ENCODE assay signal across 15 cellular contexts in genomic region chr10:110275140-110275729, GRCh38. TPM values are rescaled to one million over a fixed set of nuclear protein-coding genes. Genes with fewer than 3 reads are reported as not detected.
DNase-seq lines count a peak whose midpoint lies in the region; ATAC-seq, FAIRE-seq and TF ChIP-seq lines count a peak whose summit lies in the region.
"Had no signal": no experiment of that assay in that cellular context is flagged by ENCODE, and none has a peak within 500 bp of the region (broad histone marks: within the 10 kb centered on the region; RNA-seq: fewer than 3 reads in every experiment).

No MANE protein-coding gene starts in this region.

- no peak for ATAC-seq in GM12878
- ATAC-seq in naive thymus-derived CD4-positive, alpha-beta T cell: peak; percentile 35

- peaks cover 24 to 70% (median 44%) of the 10 kb centered on the region in 7 donors for H3K4me1 Mint-ChIP-seq in naive thymus-derived CD4-positive, alpha-beta T cell

- in situ Hi-C loops in GM12878 (cut with MboI): no loop called here

- DNase-seq in D341Med (ENCODE audit: low spot score) (peak; percentile 29), NCI-H2171 (lab: John Stamatoyannopoulos, UW) (peak; percentile 61), GM12878 (ENCODE audit: low read depth, low spot score) (no peak), SKM-1 (lab: John Stamatoyannopoulos, UW; ENCODE audit: unreplicated experiment) (no peak), HEK293T (ENCODE audit: extremely low spot score) (no peak), foreskin melanocyte (no peak), RPMI8226 (no peak)
- no peak for DNase-seq in naive thymus-derived CD4-positive, alpha-beta T cell
- DNase-seq: activated CD4-positive, alpha-beta memory T cell treated with anti-CD3 and anti-CD28 coated beads, Interleukin-2, amount 10 ng/mL, durations not matched to agents 7 days and 5 days; AML-193; NCI-H2029 treated with DMSO at 0.1 percent for 48 hours; small intestine had no signal

- no peak for TF ChIP-seq CTCF in GM12878 (IDR thresholded peaks at IDR 0.05 in 2 of 3, conservative IDR thresholded peaks at IDR 0.05 in 1 of 3; ENCODE audit: control insufficient read depth in 2 of 3, extremely low read depth in 1 of 3, insufficient read depth in 1 of 3, low read depth in 3 of 3, low read length in 3 of 3)

- H4K20me1 ChIP-seq in GM12878 (ENCODE audit: control insufficient read depth, insufficient read depth): no peaks in the 10 kb centered on the region

- CTCF ChIA-PET in GM12878 (lab: Yijun Ruan, JAX): interaction anchor here (0.7 to 2.0 kb wide), 7 partner anchors 9 to 275 kb away, joined by 3 to 22 read pairs (median 4); no protein-coding TSS in a partner anchor
- CTCF ChIA-PET in naive thymus-derived CD4-positive, alpha-beta T cell (lab: Charles Lee): interaction anchor here (1.8 kb wide), 1 partner anchor 137 kb away, joined by 7 read pairs; no protein-coding TSS in a partner anchor
- CTCF ChIA-PET in HEK293T (lab: Yijun Ruan, JAX): no interaction called here

- H3K27ac ChIP-seq in GM12878 (ENCODE audit: control insufficient read depth, insufficient read depth): no peak overlapping the region
- no peak overlapping the region for H3K27ac ChIP-seq in naive thymus-derived CD4-positive, alpha-beta T cell (ENCODE audit: low read depth, low read length)
- H3K27ac ChIP-seq: neutrophil had no signal

- no peak overlapping the region for H3K4me2 ChIP-seq in GM12878 (ENCODE audit: control insufficient read depth, insufficient read depth)

- no peaks in the 10 kb centered on the region for H3K36me3 ChIP-seq in GM12878 (ENCODE audit: control insufficient read depth in 2 of 2, insufficient read depth in 2 of 2, low read length in 1 of 2)
- peaks cover 0 to 4% (median 0%) of the 10 kb centered on the region in 3 experiments for H3K36me3 ChIP-seq in naive thymus-derived CD4-positive, alpha-beta T cell (ENCODE audit: control insufficient read depth in 2 of 3, insufficient read depth in 3 of 3, low read length in 3 of 3)

- no peak for TF ChIP-seq RAD21 in GM12878 (IDR thresholded peaks at IDR 0.05; ENCODE audit: insufficient read depth, low read depth, low read length)

- no peak for TF ChIP-seq EP300 in GM12878 (IDR thresholded peaks at IDR 0.05; ENCODE audit: borderline replicate concordance in 1 of 2, control insufficient read depth in 1 of 2, low read depth in 2 of 2, low read length in 2 of 2)

- H3K79me2 ChIP-seq in GM12878 (ENCODE audit: control insufficient read depth, insufficient read depth, low read length): no peaks in the 10 kb centered on the region

- SMC1A ChIA-PET in GM12878 (lab: Charles Lee; ENCODE audit: uncharacterized antibody, unreplicated experiment): interaction anchor here (0.7 to 3.5 kb wide), 6 partner anchors 16 to 137 kb away, joined by 3 to 18 read pairs (median 4); no protein-coding TSS in a partner anchor

- H3K4me3 ChIP-seq in GM12878: no peak overlapping the region
- no peak overlapping the region for H3K4me3 ChIP-seq in naive thymus-derived CD4-positive, alpha-beta T cell (ENCODE audit: low read length)

- no peak overlapping the region for H3K9ac ChIP-seq in GM12878 (ENCODE audit: control insufficient read depth, insufficient read depth, low read length)

- peaks cover 7% of the 10 kb centered on the region for H3K4me1 ChIP-seq in GM12878 (ENCODE audit: control insufficient read depth, insufficient read depth, low read length)
- peaks cover 0 to 15% of the 10 kb centered on the region in 2 donors for H3K4me1 ChIP-seq in naive thymus-derived CD4-positive, alpha-beta T cell (ENCODE audit: control insufficient read depth in 2 of 2, insufficient read depth in 2 of 2, low read length in 2 of 2)

- H3K27me3 Mint-ChIP-seq in naive thymus-derived CD4-positive, alpha-beta T cell: peaks cover 0 to 26% (median 0%) of the 10 kb centered on the region in 5 donors

- RAD21 ChIA-PET in GM12878 (lab: Charles Lee; ENCODE audit: unreplicated experiment): interaction anchor here (1.1 to 1.5 kb wide), 2 partner anchors 137 to 391 kb away, joined by 3 to 6 read pairs; no protein-coding TSS in a partner anchor

- POLR2A ChIA-PET in GM12878 (lab: Charles Lee): no interaction called here
- POLR2A ChIA-PET in naive thymus-derived CD4-positive, alpha-beta T cell (lab: Charles Lee): interaction anchor here (0.6 to 3.8 kb wide), 3 partner anchors 11 to 66 kb away, joined by 3 to 26 read pairs (median 6); partner anchors contain the start of gene MXI1
- POLR2A ChIA-PET in HEK293T (lab: Yijun Ruan, JAX): no interaction called here

- H2AFZ ChIP-seq in GM12878 (ENCODE audit: control insufficient read depth, low read depth, low read length): no peak overlapping the region

- no peaks in the 10 kb centered on the region for H3K9me3 Mint-ChIP-seq in naive thymus-derived CD4-positive, alpha-beta T cell
- H3K9me3 Mint-ChIP-seq: activated CD4-positive, alpha-beta memory T cell treated with anti-CD3 and anti-CD28 coated beads, Interleukin-2, amount 10 ng/mL, durations not matched to agents 7 days and 5 days; activated T-helper 1 cell treated with anti-CD3 and anti-CD28 coated beads, Interleukin-12 subunit alpha, Interleukin-12 subunit beta, Interleukin-2, Interleukin-4 antibody, amounts not matched to agents 30 ng/mL and 10 ng/mL and 1 ng/mL, durations not matched to agents 14 hours and 24 hours and 36 hours had no signal

- no peak for FAIRE-seq in GM12878 (lab: Jason Lieb, UNC)
- FAIRE-seq: small intestine, TTC549 had no signal

- TF ChIP-seq POLR2A in GM12878 (IDR thresholded peaks at IDR 0.05; ENCODE audit: low read depth, low read length): no peak

- intact Hi-C loops in GM12878 (cut with micrococcal nuclease; ENCODE audit: unreplicated experiment): loop anchor here (5.0 to 10.0 kb wide), 2 partner anchors 33 to 320 kb away; no protein-coding TSS in a partner anchor
- intact Hi-C loops in naive thymus-derived CD4-positive, alpha-beta T cell (cut with micrococcal nuclease): loop anchor here in 1 of 2 donors (5.0 kb wide), 1 partner anchor 33 kb away; no protein-coding TSS in a partner anchor

- H3K4me3 Mint-ChIP-seq in naive thymus-derived CD4-positive, alpha-beta T cell: no peak overlapping the region
- H3K4me3 Mint-ChIP-seq: activated CD4-positive, alpha-beta memory T cell treated with anti-CD3 and anti-CD28 coated beads, Interleukin-2, amount 10 ng/mL, durations not matched to agents 7 days and 5 days; activated T-helper 1 cell treated with anti-CD3 and anti-CD28 coated beads, Interleukin-12 subunit alpha, Interleukin-12 subunit beta, Interleukin-2, Interleukin-4 antibody, amounts not matched to agents 30 ng/mL and 10 ng/mL and 1 ng/mL, durations not matched to agents 14 hours and 24 hours and 36 hours had no signal

- no peaks in the 10 kb centered on the region for H3K9me3 ChIP-seq in GM12878 (replicated peaks; ENCODE audit: control insufficient read depth, insufficient read depth, low read length)
- H3K9me3 ChIP-seq in naive thymus-derived CD4-positive, alpha-beta T cell (ENCODE audit: control insufficient read depth in 2 of 3, low read length in 3 of 3): no peaks in the 10 kb centered on the region
- H3K9me3 ChIP-seq: neutrophil had no signal

- peak overlapping the region in 1 of 9 donors; percentile 43 for H3K27ac Mint-ChIP-seq in naive thymus-derived CD4-positive, alpha-beta T cell
- H3K27ac Mint-ChIP-seq: activated CD4-positive, alpha-beta memory T cell treated with anti-CD3 and anti-CD28 coated beads, Interleukin-2, amount 10 ng/mL, durations not matched to agents 7 days and 5 days; activated T-helper 1 cell treated with anti-CD3 and anti-CD28 coated beads, Interleukin-12 subunit alpha, Interleukin-12 subunit beta, Interleukin-2, Interleukin-4 antibody, amounts not matched to agents 30 ng/mL and 10 ng/mL and 1 ng/mL, durations not matched to agents 14 hours and 24 hours and 36 hours had no signal

- H3K36me3 Mint-ChIP-seq in naive thymus-derived CD4-positive, alpha-beta T cell: peaks cover 0 to 8% (median 0%) of the 10 kb centered on the region in 5 donors

- no peaks in the 10 kb centered on the region; a peak in 1 of 4 replicates for H3K27me3 ChIP-seq in GM12878 (replicated peaks in 1 of 2; ENCODE audit: control insufficient read depth in 2 of 2, insufficient read depth in 2 of 2, low read length in 1 of 2)
- H3K27me3 ChIP-seq in naive thymus-derived CD4-positive, alpha-beta T cell (ENCODE audit: control insufficient read depth in 2 of 2, insufficient read depth in 2 of 2, low read length in 2 of 2): no peaks in the 10 kb centered on the region
- H3K27me3 ChIP-seq: neutrophil had no signal

- WGBS in GM12878 (ENCODE audit: insufficient coverage, insufficient replicate concordance, low lambda C conversion rate, missing lambda C conversion rate): 50% methylated on average over 2 of the region's 2 CpGs

- no TSS peak for BruUV-seq in GM12878 (replicated peaks; lab: Mats Ljungman, UMichigan)

TF ChIP-seq in HEK293T, 16 proteins besides CTCF, POLR2A, EP300 and RAD21 (continues in another document):
- no peak for TF ChIP-seq ZNF384 (IDR thresholded peaks at IDR 0.05)
- TF ChIP-seq BHLHE40 (IDR thresholded peaks at IDR 0.05; ENCODE audit: borderline replicate concordance): no peak
- TF ChIP-seq L3MBTL2 (conservative IDR thresholded peaks at IDR 0.05): no peak
- no peak for TF ChIP-seq ELF4 (IDR thresholded peaks at IDR 0.05)
- no peak for TF ChIP-seq FOXM1 (IDR thresholded peaks at IDR 0.05; ENCODE audit: borderline replicate concordance)
- no peak for TF ChIP-seq LEF1 (IDR thresholded peaks at IDR 0.05; ENCODE audit: borderline replicate concordance)
- TF ChIP-seq ARNT (IDR thresholded peaks at IDR 0.05): no peak
- no peak for TF ChIP-seq HDGF (IDR thresholded peaks at IDR 0.05; ENCODE audit: borderline replicate concordance)
- TF ChIP-seq SP1 (IDR thresholded peaks at IDR 0.05): no peak

RNA-seq across cellular contexts. Expression of gene SMNDC1, which starts 29.5 kb away (rescaled TPM):
- 36.2 and 40.2 TPM in 2 replicates for total RNA-seq in GM12878 (2013; cell fraction: nucleolus; rRNA removed)
- 4.6 and 7.8 TPM in 2 replicates for total RNA-seq in GM12878 (2014; rRNA removed)
- total RNA-seq in GM12878 (2014; rRNA removed; fragmentation: Illumina TruSeq; extraction: Trizol): 11.0 and 12.3 TPM in 2 replicates
- total RNA-seq in GM12878 (2021): 32.8 and 37.2 TPM in 2 replicates
- polyA plus RNA-seq in GM12878 (2011; ENCODE audit: low read depth): 7.3 TPM
- 17.1 and 25.3 TPM in 2 replicates for polyA plus RNA-seq in GM12878 (2011; rRNA removed)
- 6.1 and 6.5 TPM in 2 replicates for polyA plus RNA-seq in GM12878 (2011; cell fraction: cytosol; rRNA removed)
- polyA plus RNA-seq in GM12878 (2011; cell fraction: nucleus; rRNA removed): 10.0 and 12.6 TPM in 2 replicates
- polyA plus RNA-seq in GM12878 (2012): 14.0 and 21.2 TPM in 2 replicates
- polyA plus RNA-seq in GM12878 (2014; fragmentation: Illumina TruSeq; extraction: Trizol): 35.3 and 44.0 TPM in 2 replicates
- 10 to 100 TPM; 10.1 to 12.9 TPM for polyA plus RNA-seq in GM12878 (2014; fragmentation: Nextera tagmentation; extraction: Ambion mirVana)
- polyA plus RNA-seq in GM12878 (2014; rRNA removed): 12.5 and 19.1 TPM in 2 replicates
- 10 to 100 TPM; 22.7 to 26.5 TPM for polyA plus RNA-seq in GM12878 (2016; fragmentation: Nextera tagmentation; extraction: Ambion mirVana)
- 4.6 and 9.4 TPM in 2 replicates for polyA minus RNA-seq in GM12878 (2011; rRNA and poly(A)+ RNA removed)
- 4.4 and 8.5 TPM in 2 replicates for polyA minus RNA-seq in GM12878 (2011; cell fraction: cytosol; rRNA and poly(A)+ RNA removed)
- 11.8 and 21.9 TPM in 2 replicates for polyA minus RNA-seq in GM12878 (2011; cell fraction: nucleus; rRNA and poly(A)+ RNA removed)
- total RNA-seq in naive thymus-derived CD4-positive, alpha-beta T cell: 10 to 100 TPM; 34.4 to 43.1 (median 40.1) TPM
- polyA plus RNA-seq in naive thymus-derived CD4-positive, alpha-beta T cell: 10 to 100 TPM; 16.1 to 20.1 TPM

Comparison
In these comparisons a context has a peak if more than half of its experiments do, and no peak if none do; other contexts are left out.
1. DNase-seq: peak in D341Med (single experiment) and NCI-H2171 (single experiment); none in GM12878 (single experiment), naive thymus-derived CD4-positive, alpha-beta T cell (0 of 9), SKM-1 (single experiment), HEK293T (single experiment), foreskin melanocyte (single experiment) and RPMI8226 (single experiment).